ENCODE assay signal across 1 cellular context in genomic region chr16:8797364-8798173, GRCh38.
A peak's percentile ranks its signal among the peaks of the same experiment; 100 is the strongest.
TF ChIP-seq lines count a peak whose summit lies in the region.

PMM2 (plus strand) TSS chr16:8797839; CDS start chr16:8797883, 44 bp downstream.
TMEM186 (minus strand) TSS chr16:8797639; CDS start chr16:8797614, 25 bp downstream.

TF ChIP-seq in HEK293, 187 proteins besides CTCF, POLR2A, EP300 and RAD21 (continued from another document and continues in another):
- TF ChIP-seq MYNN (tag by site-specific recombination; IDR thresholded peaks at IDR 0.05; ENCODE audit: borderline replicate concordance) (no peak), ZNF610 (tag by site-specific recombination; IDR thresholded peaks at IDR 0.05; ENCODE audit: borderline replicate concordance) (0 out of 2 replicates have a peak, but pooled peaks have one; percentile 3), PATZ1 (tag by site-specific recombination; IDR thresholded peaks at IDR 0.05) (peak; percentile 96), GLIS2 (tag by site-specific recombination; IDR thresholded peaks at IDR 0.05) (peak; percentile 73), ZNF324 (tag by site-specific recombination; IDR thresholded peaks at IDR 0.05) (no peak), ZNF350 (tag by site-specific recombination; IDR thresholded peaks at IDR 0.05) (no peak), ZNF398 (tag by site-specific recombination; IDR thresholded peaks at IDR 0.05) (peak; percentile 37; the same call in 1 of the 2 replicates), ZBTB17 (tag by site-specific recombination; IDR thresholded peaks at IDR 0.05) (peak; percentile 79), HIC1 (tag by site-specific recombination; IDR thresholded peaks at IDR 0.05) (peak; percentile 81), ZNF501 (tag by site-specific recombination; IDR thresholded peaks at IDR 0.05) (peak; percentile 64; the same call in 1 of the 2 replicates), ZNF148 (tag by site-specific recombination; IDR thresholded peaks at IDR 0.05; ENCODE audit: borderline replicate concordance) (no peak), ZIC2 (tag by site-specific recombination; IDR thresholded peaks at IDR 0.05) (peak; percentile 11; the same call in 1 of the 2 replicates), KLF7 (tag by site-specific recombination; IDR thresholded peaks at IDR 0.05; ENCODE audit: borderline replicate concordance) (0 out of 2 replicates have a peak, but pooled peaks have one; percentile 9), ZNF174 (tag by site-specific recombination; IDR thresholded peaks at IDR 0.05) (no peak), ZNF394 (tag by site-specific recombination; IDR thresholded peaks at IDR 0.05; ENCODE audit: borderline replicate concordance) (peak; percentile 85), ZBTB26 (tag by site-specific recombination; optimal IDR thresholded peaks at IDR 0.05) (peak; percentile 32), KLF9 (tag by site-specific recombination; IDR thresholded peaks at IDR 0.05; ENCODE audit: low read depth) (0 out of 2 replicates have a peak, but pooled peaks have one; percentile 18), ZNF76 (tag by site-specific recombination; IDR thresholded peaks at IDR 0.05; ENCODE audit: borderline replicate concordance, low read depth) (peak; percentile 100), ZSCAN18 (tag by site-specific recombination; IDR thresholded peaks at IDR 0.05) (no peak), ZNF707 (tag by site-specific recombination; IDR thresholded peaks at IDR 0.05) (no peak), WT1 (tag by site-specific recombination; IDR thresholded peaks at IDR 0.05) (no peak), ZNF335 (tag by site-specific recombination; conservative IDR thresholded peaks at IDR 0.05) (peak; percentile 98), EGR2 (tag by site-specific recombination; IDR thresholded peaks at IDR 0.05; ENCODE audit: low read depth) (peak; percentile 87), ZNF843 (tag by site-specific recombination; IDR thresholded peaks at IDR 0.05) (0 out of 2 replicates have a peak, but pooled peaks have one; percentile 11), ZNF10 (tag by site-specific recombination; IDR thresholded peaks at IDR 0.05) (peak; percentile 97), ZBTB11 (tag by site-specific recombination; conservative IDR thresholded peaks at IDR 0.05; ENCODE audit: low read depth) (peak; percentile 89), ZNF140 (tag by site-specific recombination; IDR thresholded peaks at IDR 0.05) (no peak), ZNF518A (tag by site-specific recombination; conservative IDR thresholded peaks at IDR 0.05; ENCODE audit: low read depth) (peak; percentile 91), ZNF629 (tag by site-specific recombination; IDR thresholded peaks at IDR 0.05) (peak; percentile 39; the same call in 1 of the 2 replicates), ZSCAN23 (tag by site-specific recombination; IDR thresholded peaks at IDR 0.05) (no peak), ZFHX2 (tag by site-specific recombination; conservative IDR thresholded peaks at IDR 0.05) (peak; percentile 65), ZBTB20 (tag by site-specific recombination; IDR thresholded peaks at IDR 0.05) (no peak), ZNF530 (tag by site-specific recombination; IDR thresholded peaks at IDR 0.05; ENCODE audit: low read depth) (no peak), SP3 (tag by site-specific recombination; IDR thresholded peaks at IDR 0.05) (peak; percentile 94), ZNF658 (tag by site-specific recombination; IDR thresholded peaks at IDR 0.05) (no peak), ZNF837 (tag by site-specific recombination; IDR thresholded peaks at IDR 0.05) (no peak), SCRT2 (tag by site-specific recombination; IDR thresholded peaks at IDR 0.05) (peak; percentile 67), KLF10 (tag by site-specific recombination; IDR thresholded peaks at IDR 0.05) (peak; percentile 16; the same call in 1 of the 2 replicates)
